Comparison of ENCODE assay signal across 18 cellular contexts in genomic region chr12:56718167-56718566, GRCh38. TPM values are rescaled to one million over a fixed set of nuclear protein-coding genes. Genes with fewer than 3 reads are reported as not detected.
DNase-seq lines count a peak whose midpoint lies in the region; ATAC-seq, FAIRE-seq and TF ChIP-seq lines count a peak whose summit lies in the region.
"Had no signal": no experiment of that assay in that cellular context is flagged by ENCODE, and none has a peak within 500 bp of the region (broad histone marks: within the 10 kb centered on the region; RNA-seq: fewer than 3 reads in every experiment).

No MANE protein-coding gene starts in this region.

- peaks cover 73% of the 10 kb centered on the region for H3K36me3 ChIP-seq in CD4-positive, CD25-positive, alpha-beta regulatory T cell (ENCODE audit: control insufficient read depth, insufficient read depth, low read length)
- H3K36me3 ChIP-seq in IMR-90 (ENCODE audit: control insufficient read depth, insufficient read depth, low read length) (peaks cover 55% of the 10 kb centered on the region), GM12878 (ENCODE audit: control insufficient read depth in 2 of 2, insufficient read depth in 2 of 2, low read length in 1 of 2) (peaks cover 28 to 48% of the 10 kb centered on the region in 2 experiments), uterus (no peaks in the 10 kb centered on the region)

- FAIRE-seq in GM12878 (lab: Jason Lieb, UNC): no peak
- FAIRE-seq: RCC 7860 had no signal

- H3K36me3 Mint-ChIP-seq in CD4-positive, CD25-positive, alpha-beta regulatory T cell: peaks cover 61% of the 10 kb centered on the region
- peaks cover 75% of the 10 kb centered on the region for H3K36me3 Mint-ChIP-seq in stimulated activated memory B cell treated with anti-CD40 and anti-IgM and Interleukin-4, amounts not matched to agents 10 μg/mL and 1 μg/mL and 100 μg/mL, for 72 hours

- SMC1A ChIA-PET in GM12878 (lab: Charles Lee; ENCODE audit: uncharacterized antibody, unreplicated experiment): no interaction called here

- POLR2A ChIA-PET in IMR-90 (lab: Charles Lee; ENCODE audit: unreplicated experiment): interaction anchor here (0.6 kb wide), 1 partner anchor 27 kb away, joined by 3 read pairs; no protein-coding TSS in a partner anchor
- POLR2A ChIA-PET in GM12878 (lab: Charles Lee): interaction anchor here (0.6 to 0.7 kb wide), 2 partner anchors 16 to 125 kb away, joined by 3 read pairs; no protein-coding TSS in a partner anchor

- no peak overlapping the region for H3K27ac Mint-ChIP-seq in CD4-positive, CD25-positive, alpha-beta regulatory T cell
- H3K27ac Mint-ChIP-seq in stimulated activated memory B cell treated with anti-CD40 and anti-IgM and Interleukin-4, amounts not matched to agents 10 μg/mL and 1 μg/mL and 100 μg/mL, for 72 hours: peak overlapping the region; percentile 68

- peaks cover 78% of the 10 kb centered on the region for H3K79me2 ChIP-seq in GM12878 (ENCODE audit: control insufficient read depth, insufficient read depth, low read length)

- BruUV-seq in IMR-90 (replicated peaks; lab: Mats Ljungman, UMichigan) (no TSS peak), GM12878 (replicated peaks; lab: Mats Ljungman, UMichigan) (no TSS peak)

- H3K79me1 ChIP-seq in IMR-90 (ENCODE audit: low read depth in 1 of 2, low read length in 2 of 2): peaks cover 13 to 81% of the 10 kb centered on the region in 2 experiments

- peaks cover 74% of the 10 kb centered on the region for H3K4me1 ChIP-seq in CD4-positive, CD25-positive, alpha-beta regulatory T cell (ENCODE audit: control insufficient read depth, insufficient read depth, low read length, poor library complexity, severe bottlenecking)
- peaks cover 15% of the 10 kb centered on the region for H3K4me1 ChIP-seq in IMR-90 (ENCODE audit: control insufficient read depth, insufficient read depth, low read length)
- H3K4me1 ChIP-seq in GM12878 (ENCODE audit: control insufficient read depth, insufficient read depth, low read length): peaks cover 44% of the 10 kb centered on the region
- H3K4me1 ChIP-seq in uterus: peaks cover 14 to 33% of the 10 kb centered on the region in 2 donors

- in situ Hi-C loops in IMR-90 (cut with MboI; ENCODE audit: low sequenced_read_pairs) (no loop called here), GM12878 (cut with MboI) (no loop called here)

- no peak overlapping the region for H3K4ac ChIP-seq in IMR-90 (ENCODE audit: low read depth, low read length)

- H2AK9ac ChIP-seq in IMR-90 (replicated peaks; ENCODE audit: low read depth, low read length, poor library complexity): no peak overlapping the region

- no peaks in the 10 kb centered on the region for H3K9me3 Mint-ChIP-seq in CD4-positive, CD25-positive, alpha-beta regulatory T cell
- no peaks in the 10 kb centered on the region for H3K9me3 Mint-ChIP-seq in stimulated activated memory B cell treated with anti-CD40 and anti-IgM and Interleukin-4, amounts not matched to agents 10 μg/mL and 1 μg/mL and 100 μg/mL, for 72 hours

- H3K4me3 ChIP-seq in CD4-positive, CD25-positive, alpha-beta regulatory T cell (ENCODE audit: low read depth, low read length): no peak overlapping the region
- H3K4me3 ChIP-seq in IMR-90 (ENCODE audit: insufficient read depth, low read depth, low read length) (no peak overlapping the region), GM12878 (no peak overlapping the region), uterus (no peak overlapping the region)

- dilution Hi-C loops in IMR-90 (cut with HindIII; ENCODE audit: low sequenced_read_pairs, unreplicated experiment): no loop called here

- H4K20me1 ChIP-seq in IMR-90 (ENCODE audit: insufficient read depth, low read length) (peaks cover 89% of the 10 kb centered on the region), GM12878 (ENCODE audit: control insufficient read depth, insufficient read depth) (peaks cover 40% of the 10 kb centered on the region)

- H3K4me2 ChIP-seq in IMR-90 (ENCODE audit: low read depth, low read length): no peak overlapping the region
- peak overlapping the region; percentile 33; the same call in 1 of the 2 replicates for H3K4me2 ChIP-seq in GM12878 (ENCODE audit: control insufficient read depth, insufficient read depth)

- CTCF ChIA-PET in IMR-90 (lab: Yijun Ruan, JAX) (interaction anchor here (0.7 kb wide), 1 partner anchor 805 kb away, joined by 3 read pairs; no protein-coding TSS in a partner anchor), GM12878 (lab: Yijun Ruan, JAX) (interaction anchor here (1.2 to 1.6 kb wide), 3 partner anchors 29 to 393 kb away, joined by 3 read pairs; no protein-coding TSS in a partner anchor)

- H4K91ac ChIP-seq in IMR-90 (ENCODE audit: insufficient read depth, low read depth, low read length): no peak overlapping the region

- no peak overlapping the region for H3K56ac ChIP-seq in IMR-90 (ENCODE audit: extremely low read depth, insufficient read depth, low read length)

- intact Hi-C loops in IMR-90 (cut with micrococcal nuclease) (no loop called here), GM12878 (cut with micrococcal nuclease; ENCODE audit: unreplicated experiment) (no loop called here), uterus (cut with DNase I; ENCODE audit: low total_unique reads) (no loop called here)

- no peak for DNase-seq in CD4-positive, CD25-positive, alpha-beta regulatory T cell
- DNase-seq in IMR-90: no peak
- DNase-seq in GM12878 (ENCODE audit: low read depth, low spot score): no peak
- no peak for DNase-seq in omental fat pad (ENCODE audit: low spot score)
- no peak for DNase-seq in hepatic stellate cell (ENCODE audit: low spot score)
- no peak for DNase-seq in uterus
- DNase-seq: COR-L47, DMS153, Kasumi-1, NCI-H1417, NCI-H1930, NCI-H2171, NCI-H446 treated with DMSO at 0.1 percent for 48 hours, NCI-H774, SHP77 had no signal

- no peaks in the 10 kb centered on the region for H3K9me3 ChIP-seq in CD4-positive, CD25-positive, alpha-beta regulatory T cell (ENCODE audit: control insufficient read depth in 2 of 2, low read length in 2 of 2)
- H3K9me3 ChIP-seq in IMR-90 (ENCODE audit: control insufficient read depth, insufficient read depth, low read length): no peaks in the 10 kb centered on the region
- no peaks in the 10 kb centered on the region for H3K9me3 ChIP-seq in GM12878 (replicated peaks; ENCODE audit: control insufficient read depth, insufficient read depth, low read length)
- H3K9me3 ChIP-seq in uterus: no peaks in the 10 kb centered on the region

- H3K9ac ChIP-seq in IMR-90 (ENCODE audit: low read depth, low read length) (no peak overlapping the region), GM12878 (ENCODE audit: control insufficient read depth, insufficient read depth, low read length) (no peak overlapping the region)

- no peak overlapping the region for H4K8ac ChIP-seq in IMR-90 (ENCODE audit: low read depth in 2 of 2, low read length in 2 of 2)

- no peaks in the 10 kb centered on the region for H3K27me3 ChIP-seq in CD4-positive, CD25-positive, alpha-beta regulatory T cell (ENCODE audit: control insufficient read depth, insufficient read depth, low read length)
- H3K27me3 ChIP-seq in IMR-90 (ENCODE audit: control insufficient read depth, insufficient read depth, low read length) (no peaks in the 10 kb centered on the region), GM12878 (replicated peaks in 1 of 2; ENCODE audit: control insufficient read depth in 2 of 2, insufficient read depth in 2 of 2, low read length in 1 of 2) (no peaks in the 10 kb centered on the region), uterus (no peaks in the 10 kb centered on the region)

- no peak overlapping the region for H3K18ac ChIP-seq in IMR-90 (ENCODE audit: low read depth, low read length)

- no peak overlapping the region for H3K23ac ChIP-seq in IMR-90 (ENCODE audit: low read depth, low read length)

- TF ChIP-seq RAD21 in IMR-90 (IDR thresholded peaks at IDR 0.05; ENCODE audit: low read length) (no peak), GM12878 (IDR thresholded peaks at IDR 0.05; ENCODE audit: insufficient read depth, low read depth, low read length) (no peak)

- H3K27ac ChIP-seq in CD4-positive, CD25-positive, alpha-beta regulatory T cell (ENCODE audit: insufficient read depth, low read length, poor library complexity, severe bottlenecking): peak overlapping the region; percentile 14
- 0 out of 2 replicates have a peak overlapping the region, but pooled peaks have one; percentile 11 for H3K27ac ChIP-seq in IMR-90 (ENCODE audit: insufficient read depth, low read length)
- H3K27ac ChIP-seq in GM12878 (ENCODE audit: control insufficient read depth, insufficient read depth): no peak overlapping the region
- no peak overlapping the region for H3K27ac ChIP-seq in uterus

- no peak overlapping the region for H4K5ac ChIP-seq in IMR-90 (ENCODE audit: low read depth, low read length)

- TF ChIP-seq CTCF in IMR-90 (conservative IDR thresholded peaks at IDR 0.05; ENCODE audit: low read depth, low read length) (no peak), GM12878 (IDR thresholded peaks at IDR 0.05 in 2 of 3, conservative IDR thresholded peaks at IDR 0.05 in 1 of 3; ENCODE audit: control insufficient read depth in 2 of 3, extremely low read depth in 1 of 3, insufficient read depth in 1 of 3, low read depth in 3 of 3, low read length in 3 of 3) (no peak), omental fat pad (IDR thresholded peaks at IDR 0.05) (no peak), uterus (IDR thresholded peaks at IDR 0.05) (no peak)

- H3K14ac ChIP-seq in IMR-90 (replicated peaks; ENCODE audit: low read depth, low read length): no peak overlapping the region

- no peak overlapping the region for H2BK15ac ChIP-seq in IMR-90 (ENCODE audit: low read depth, low read length)

- H3K9me1 ChIP-seq in IMR-90 (ENCODE audit: insufficient read depth, low read length): peaks cover 44% of the 10 kb centered on the region

- no peak overlapping the region for H2AK5ac ChIP-seq in IMR-90 (ENCODE audit: low read depth, low read length)

- H3K4me3 Mint-ChIP-seq in CD4-positive, CD25-positive, alpha-beta regulatory T cell: no peak overlapping the region
- H3K4me3 Mint-ChIP-seq in stimulated activated memory B cell treated with anti-CD40 and anti-IgM and Interleukin-4, amounts not matched to agents 10 μg/mL and 1 μg/mL and 100 μg/mL, for 72 hours: no peak overlapping the region

- 80% methylated on average over 1 of the region's 1 CpG; no CpG with 5 or more reads in 1 of the 2 experiments for WGBS in IMR-90 (ENCODE audit: extremely low coverage in 2 of 2, insufficient read length in 1 of 2), 2 experiments
- WGBS in GM12878 (ENCODE audit: insufficient coverage, insufficient replicate concordance, low lambda C conversion rate, missing lambda C conversion rate): no CpG with 5 or more reads among the region's 1 CpG

- no peaks in the 10 kb centered on the region for H3K27me3 Mint-ChIP-seq in CD4-positive, CD25-positive, alpha-beta regulatory T cell
- H3K27me3 Mint-ChIP-seq in stimulated activated memory B cell treated with anti-CD40 and anti-IgM and Interleukin-4, amounts not matched to agents 10 μg/mL and 1 μg/mL and 100 μg/mL, for 72 hours: no peaks in the 10 kb centered on the region

- H2AFZ ChIP-seq in IMR-90 (replicated peaks; ENCODE audit: low read length, poor library complexity): no peak overlapping the region
- no peak overlapping the region for H2AFZ ChIP-seq in GM12878 (ENCODE audit: control insufficient read depth, low read depth, low read length)

- ATAC-seq in CD4-positive, CD25-positive, alpha-beta regulatory T cell (ENCODE audit: low read depth in 2 of 2): no peak
- no peak for ATAC-seq in IMR-90 (ENCODE audit: low read depth)
- ATAC-seq in GM12878: no peak
- no peak for ATAC-seq in stimulated activated memory B cell treated with anti-CD40 and anti-IgM and Interleukin-4, amounts not matched to agents 10 μg/mL and 1 μg/mL and 100 μg/mL, for 72 hours
- no peak for ATAC-seq in omental fat pad (ENCODE audit: low FRiP score)
- no peak for ATAC-seq in HG03280 (IDR thresholded peaks at IDR 0.05; ENCODE audit: unreplicated experiment)

- no peak for TF ChIP-seq EP300 in GM12878 (IDR thresholded peaks at IDR 0.05; ENCODE audit: borderline replicate concordance in 1 of 2, control insufficient read depth in 1 of 2, low read depth in 2 of 2, low read length in 2 of 2)

- RAD21 ChIA-PET in GM12878 (lab: Charles Lee; ENCODE audit: unreplicated experiment): interaction anchor here (0.6 to 1.4 kb wide), 3 partner anchors 34 to 315 kb away, joined by 3 to 4 read pairs (median 3); no protein-coding TSS in a partner anchor

- no peak overlapping the region for H2BK20ac ChIP-seq in IMR-90 (ENCODE audit: low read depth, low read length)

- no peak overlapping the region for H2BK120ac ChIP-seq in IMR-90 (ENCODE audit: low read depth, low read length)

- no peak for TF ChIP-seq POLR2A in IMR-90 (IDR thresholded peaks at IDR 0.05; ENCODE audit: low read depth, low read length)
- TF ChIP-seq POLR2A in GM12878 (IDR thresholded peaks at IDR 0.05; ENCODE audit: low read depth, low read length): no peak
- no peak for TF ChIP-seq POLR2A in uterus (IDR thresholded peaks at IDR 0.05)

- peaks cover 22 to 75% (median 53%) of the 10 kb centered on the region in 4 donors for H3K4me1 Mint-ChIP-seq in CD4-positive, CD25-positive, alpha-beta regulatory T cell
- H3K4me1 Mint-ChIP-seq in stimulated activated memory B cell treated with anti-CD40 and anti-IgM and Interleukin-4, amounts not matched to agents 10 μg/mL and 1 μg/mL and 100 μg/mL, for 72 hours: peaks cover 70% of the 10 kb centered on the region

- H2BK5ac ChIP-seq in IMR-90 (ENCODE audit: low read depth, low read length, poor library complexity, severe bottlenecking): no peak overlapping the region

RNA-seq across cellular contexts. Expression of gene NACA, which starts 6.9 kb away (rescaled TPM):
- 920 TPM for total RNA-seq in CD4-positive, CD25-positive, alpha-beta regulatory T cell
- 1,000 to 10,000 TPM; 1,082 to 1,280 (median 1,145) TPM for polyA plus RNA-seq in CD4-positive, CD25-positive, alpha-beta regulatory T cell
- total RNA-seq in IMR-90 (2012; rRNA removed) (1,223 and 1,512 TPM in 2 replicates), GM12878 (2014; rRNA removed) (1,902 and 2,076 TPM in 2 replicates), GM12878 (2014; rRNA removed; fragmentation: Illumina TruSeq; extraction: Trizol) (2,552 and 2,616 TPM in 2 replicates), GM12878 (2021) (1,181 and 1,218 TPM in 2 replicates), omental fat pad (1,000 to 10,000 TPM in 2 of 4 donors, 100 to 1,000 TPM in 2; 968 to 1,190 (median 1,074) TPM), uterus (1,000 to 10,000 TPM in 2 of 4 donors, 100 to 1,000 TPM in 2; 942 to 2,684 (median 1,304) TPM)
- polyA plus RNA-seq in IMR-90 (2012; rRNA removed) (587 and 662 TPM in 2 replicates), GM12878 (2011; rRNA removed) (1,734 and 2,407 TPM in 2 replicates), GM12878 (2014; fragmentation: Illumina TruSeq; extraction: Trizol) (2,171 and 2,212 TPM in 2 replicates), GM12878 (2014; fragmentation: Nextera tagmentation; extraction: Ambion mirVana) (1,000 to 10,000 TPM; 2,263 to 2,782 TPM), GM12878 (2014; rRNA removed) (1,670 and 1,966 TPM in 2 replicates), GM12878 (2016; fragmentation: Nextera tagmentation; extraction: Ambion mirVana) (1,000 to 10,000 TPM; 1,525 to 1,529 TPM)
- 249 and 281 TPM in 2 replicates for polyA plus RNA-seq in IMR-90 (2012; cell fraction: cytosol; rRNA removed)
- 74.3 and 201 TPM in 2 replicates for polyA plus RNA-seq in IMR-90 (2012; cell fraction: nucleus; rRNA removed; ENCODE audit: low replicate concordance)
- total RNA-seq in GM12878 (2013; cell fraction: nucleolus; rRNA removed): 193 and 207 TPM in 2 replicates
- polyA plus RNA-seq in GM12878 (2011; ENCODE audit: low read depth): 4,087 TPM
- polyA plus RNA-seq in GM12878 (2011; cell fraction: cytosol; rRNA removed): 666 and 668 TPM in 2 replicates
- 288 and 329 TPM in 2 replicates for polyA plus RNA-seq in GM12878 (2011; cell fraction: nucleus; rRNA removed)
- polyA plus RNA-seq in GM12878 (2012): 2,659 and 2,949 TPM in 2 replicates
- 388 and 450 TPM in 2 replicates for polyA minus RNA-seq in GM12878 (2011; rRNA and poly(A)+ RNA removed)
- polyA minus RNA-seq in GM12878 (2011; cell fraction: cytosol; rRNA and poly(A)+ RNA removed): 193 and 205 TPM in 2 replicates
- 64.9 and 110 TPM in 2 replicates for polyA minus RNA-seq in GM12878 (2011; cell fraction: nucleus; rRNA and poly(A)+ RNA removed)

RNA-seq across cellular contexts. Expression of gene PTGES3, which starts 30.1 kb away (rescaled TPM):
- 128 TPM for total RNA-seq in CD4-positive, CD25-positive, alpha-beta regulatory T cell
- polyA plus RNA-seq in CD4-positive, CD25-positive, alpha-beta regulatory T cell: 100 to 1,000 TPM; 276 to 321 (median 303) TPM
- total RNA-seq in IMR-90 (2012; rRNA removed) (42.7 and 101 TPM in 2 replicates), GM12878 (2014; rRNA removed) (128 and 136 TPM in 2 replicates), GM12878 (2014; rRNA removed; fragmentation: Illumina TruSeq; extraction: Trizol) (160 and 164 TPM in 2 replicates), GM12878 (2021) (262 and 263 TPM in 2 replicates), omental fat pad (100 to 1,000 TPM in 1 of 4 donors, 10 to 100 TPM in 3; 80.7 to 103 (median 84.6) TPM), uterus (100 to 1,000 TPM in 3 of 4 donors, 10 to 100 TPM in 1; 80.7 to 236 (median 141) TPM)
- polyA plus RNA-seq in IMR-90 (2012; rRNA removed) (70.4 and 73.2 TPM in 2 replicates), GM12878 (2011; rRNA removed) (143 and 208 TPM in 2 replicates), GM12878 (2014; fragmentation: Illumina TruSeq; extraction: Trizol) (317 and 356 TPM in 2 replicates), GM12878 (2014; fragmentation: Nextera tagmentation; extraction: Ambion mirVana) (100 to 1,000 TPM; 117 to 186 TPM), GM12878 (2014; rRNA removed) (135 and 154 TPM in 2 replicates), GM12878 (2016; fragmentation: Nextera tagmentation; extraction: Ambion mirVana) (100 to 1,000 TPM; 509 to 520 TPM)
- 24.6 and 33.9 TPM in 2 replicates for polyA plus RNA-seq in IMR-90 (2012; cell fraction: cytosol; rRNA removed)
- polyA plus RNA-seq in IMR-90 (2012; cell fraction: nucleus; rRNA removed; ENCODE audit: low replicate concordance): 13.9 and 18.5 TPM in 2 replicates
- total RNA-seq in GM12878 (2013; cell fraction: nucleolus; rRNA removed): 55.1 and 58.8 TPM in 2 replicates
- 117 TPM for polyA plus RNA-seq in GM12878 (2011; ENCODE audit: low read depth)
- polyA plus RNA-seq in GM12878 (2011; cell fraction: cytosol; rRNA removed): 50.8 and 55.0 TPM in 2 replicates
- 69.1 and 79.0 TPM in 2 replicates for polyA plus RNA-seq in GM12878 (2011; cell fraction: nucleus; rRNA removed)
- polyA plus RNA-seq in GM12878 (2012): 183 and 246 TPM in 2 replicates
- polyA minus RNA-seq in GM12878 (2011; rRNA and poly(A)+ RNA removed): 47.4 and 60.2 TPM in 2 replicates
- polyA minus RNA-seq in GM12878 (2011; cell fraction: cytosol; rRNA and poly(A)+ RNA removed): 74.6 and 80.4 TPM in 2 replicates
- polyA minus RNA-seq in GM12878 (2011; cell fraction: nucleus; rRNA and poly(A)+ RNA removed): 26.0 and 48.0 TPM in 2 replicates

RNA-seq across cellular contexts. Expression of gene PRIM1, which starts 34.0 kb away (rescaled TPM):
- total RNA-seq in CD4-positive, CD25-positive, alpha-beta regulatory T cell: 15.1 TPM
- polyA plus RNA-seq in CD4-positive, CD25-positive, alpha-beta regulatory T cell: 10 to 100 TPM; 34.8 to 46.1 (median 36.9) TPM
- 12.0 and 15.3 TPM in 2 replicates for total RNA-seq in IMR-90 (2012; rRNA removed)
- 6.7 and 8.6 TPM in 2 replicates for polyA plus RNA-seq in IMR-90 (2012; rRNA removed)
- 0.96 and 1.0 TPM in 2 replicates for polyA plus RNA-seq in IMR-90 (2012; cell fraction: cytosol; rRNA removed)
- polyA plus RNA-seq in IMR-90 (2012; cell fraction: nucleus; rRNA removed; ENCODE audit: low replicate concordance): 1.4 and 4.9 TPM in 2 replicates
- total RNA-seq in GM12878 (2013; cell fraction: nucleolus; rRNA removed): 64.0 and 74.2 TPM in 2 replicates
- 27.1 and 40.1 TPM in 2 replicates for total RNA-seq in GM12878 (2014; rRNA removed)
- total RNA-seq in GM12878 (2014; rRNA removed; fragmentation: Illumina TruSeq; extraction: Trizol): 53.0 and 58.8 TPM in 2 replicates
- 29.8 and 31.0 TPM in 2 replicates for total RNA-seq in GM12878 (2021)
- polyA plus RNA-seq in GM12878 (2011; ENCODE audit: low read depth): 20.7 TPM
- polyA plus RNA-seq in GM12878 (2011; rRNA removed): 42.1 and 64.4 TPM in 2 replicates
- polyA plus RNA-seq in GM12878 (2011; cell fraction: cytosol; rRNA removed): 26.7 and 31.3 TPM in 2 replicates
- polyA plus RNA-seq in GM12878 (2011; cell fraction: nucleus; rRNA removed): 22.9 and 26.7 TPM in 2 replicates
- polyA plus RNA-seq in GM12878 (2012): 18.6 and 27.7 TPM in 2 replicates
- 59.8 and 71.5 TPM in 2 replicates for polyA plus RNA-seq in GM12878 (2014; fragmentation: Illumina TruSeq; extraction: Trizol)
- 10 to 100 TPM; 54.0 to 70.6 TPM for polyA plus RNA-seq in GM12878 (2014; fragmentation: Nextera tagmentation; extraction: Ambion mirVana)
- polyA plus RNA-seq in GM12878 (2014; rRNA removed): 25.8 and 35.2 TPM in 2 replicates
- polyA plus RNA-seq in GM12878 (2016; fragmentation: Nextera tagmentation; extraction: Ambion mirVana): 10 to 100 TPM; 57.5 to 59.7 TPM
- 28.6 and 44.9 TPM in 2 replicates for polyA minus RNA-seq in GM12878 (2011; rRNA and poly(A)+ RNA removed)
- 9.7 and 13.9 TPM in 2 replicates for polyA minus RNA-seq in GM12878 (2011; cell fraction: cytosol; rRNA and poly(A)+ RNA removed)
- polyA minus RNA-seq in GM12878 (2011; cell fraction: nucleus; rRNA and poly(A)+ RNA removed): 23.8 and 30.6 TPM in 2 replicates
- total RNA-seq in omental fat pad: 10 to 100 TPM in 1 of 4 donors, 1 to 10 TPM in 3; 2.8 to 10.7 (median 5.5) TPM
- total RNA-seq in uterus: 10 to 100 TPM in 2 of 4 donors, 1 to 10 TPM in 1, not detected in 1; 6.0 to 71.7 (median 28.6) TPM

RNA-seq across cellular contexts. Expression of gene HSD17B6, which starts 45.0 kb away (rescaled TPM):
- not detected for total RNA-seq in CD4-positive, CD25-positive, alpha-beta regulatory T cell
- polyA plus RNA-seq in CD4-positive, CD25-positive, alpha-beta regulatory T cell: under 1 TPM; 0.37 to 0.97 (median 0.89) TPM
- total RNA-seq in IMR-90 (2012; rRNA removed): 1.3 and 1.4 TPM in 2 replicates
- polyA plus RNA-seq in IMR-90 (2012; rRNA removed): 1.2 and 1.4 TPM in 2 replicates
- polyA plus RNA-seq in IMR-90 (2012; cell fraction: cytosol; rRNA removed): 0.54 and 0.57 TPM in 2 replicates
- 0.40 and 0.92 TPM in 2 replicates for polyA plus RNA-seq in IMR-90 (2012; cell fraction: nucleus; rRNA removed; ENCODE audit: low replicate concordance)
- 0.64 TPM in 1 of 2 replicates, not detected in the other for total RNA-seq in GM12878 (2013; cell fraction: nucleolus; rRNA removed)
- 0.90 and 1.6 TPM in 2 replicates for total RNA-seq in GM12878 (2014; rRNA removed)
- 1.6 and 2.1 TPM in 2 replicates for total RNA-seq in GM12878 (2014; rRNA removed; fragmentation: Illumina TruSeq; extraction: Trizol)
- total RNA-seq in GM12878 (2021): 2.1 and 3.2 TPM in 2 replicates
- 0.52 TPM for polyA plus RNA-seq in GM12878 (2011; ENCODE audit: low read depth)
- 0.91 and 0.98 TPM in 2 replicates for polyA plus RNA-seq in GM12878 (2011; rRNA removed)
- 0.64 and 0.80 TPM in 2 replicates for polyA plus RNA-seq in GM12878 (2011; cell fraction: cytosol; rRNA removed)
- polyA plus RNA-seq in GM12878 (2011; cell fraction: nucleus; rRNA removed): 0.30 and 0.38 TPM in 2 replicates
- 0.54 and 1.00 TPM in 2 replicates for polyA plus RNA-seq in GM12878 (2012)
- polyA plus RNA-seq in GM12878 (2014; fragmentation: Illumina TruSeq; extraction: Trizol): 1.5 and 2.4 TPM in 2 replicates
- polyA plus RNA-seq in GM12878 (2014; fragmentation: Nextera tagmentation; extraction: Ambion mirVana): 1 to 10 TPM; 2.0 to 2.1 TPM
- 0.99 and 1.2 TPM in 2 replicates for polyA plus RNA-seq in GM12878 (2014; rRNA removed)
- 1 to 10 TPM; 1.9 to 2.2 TPM for polyA plus RNA-seq in GM12878 (2016; fragmentation: Nextera tagmentation; extraction: Ambion mirVana)
- polyA minus RNA-seq in GM12878 (2011; rRNA and poly(A)+ RNA removed): 0.10 and 0.44 TPM in 2 replicates
- polyA minus RNA-seq in GM12878 (2011; cell fraction: cytosol; rRNA and poly(A)+ RNA removed): not detected in 2 replicates
- not detected in 2 replicates for polyA minus RNA-seq in GM12878 (2011; cell fraction: nucleus; rRNA and poly(A)+ RNA removed)
- total RNA-seq in omental fat pad: 10 to 100 TPM in 1 of 4 donors, 1 to 10 TPM in 2, not detected in 1; 3.1 to 18.7 (median 4.1) TPM
- 10 to 100 TPM in 1 of 4 donors, 1 to 10 TPM in 3; 2.4 to 10.5 (median 7.3) TPM for total RNA-seq in uterus

Comparison
In these comparisons a context has a peak if more than half of its experiments do, and no peak if none do; other contexts are left out.
1. H3K27ac ChIP-seq: peak in CD4-positive, CD25-positive, alpha-beta regulatory T cell (single experiment) and IMR-90 (single experiment); none in GM12878 (single experiment) and uterus (0 of 2).